Comparison of ENCODE assay signal across 17 cellular contexts in genomic region chr12:101064721-101065120, GRCh38.
DNase-seq lines count a peak whose midpoint lies in the region; ATAC-seq, FAIRE-seq and TF ChIP-seq lines count a peak whose summit lies in the region.
"Had no signal": no experiment of that assay in that cellular context is flagged by ENCODE, and none has a peak within 500 bp of the region (broad histone marks: within the 10 kb centered on the region; RNA-seq: fewer than 3 reads in every experiment).

No MANE protein-coding gene starts in this region.

- H3K79me2 ChIP-seq in mammary epithelial cell (ENCODE audit: insufficient read depth, low read length): no peaks in the 10 kb centered on the region

- no peak for ATAC-seq in HG03469 (IDR thresholded peaks at IDR 0.05; ENCODE audit: unreplicated experiment)
- ATAC-seq: A549, GM23338 had no signal

- intact Hi-C loops in mammary epithelial cell (cut with micrococcal nuclease): no loop called here

- no peak overlapping the region for H2AFZ ChIP-seq in mammary epithelial cell (ENCODE audit: low read depth, low read length)
- H2AFZ ChIP-seq: GM23338 had no signal

- TF ChIP-seq POLR2A in GM12892 (IDR thresholded peaks at IDR 0.05; ENCODE audit: low read depth, low read length): no peak

- H3K36me3 ChIP-seq in mammary epithelial cell (ENCODE audit: insufficient read depth, low read length): no peaks in the 10 kb centered on the region
- H3K36me3 ChIP-seq: BE2C had no signal

- dilution Hi-C loops in mammary epithelial cell (cut with HindIII; ENCODE audit: low sequenced_read_pairs): no loop called here

- no peak overlapping the region for H3K9ac ChIP-seq in mammary epithelial cell (ENCODE audit: insufficient read depth, low read length)

- DNase-seq in NCI-H226: peak; percentile 73
- peak; percentile 80 for DNase-seq in mammary epithelial cell
- peak; percentile 16 for DNase-seq in fibroblast of pulmonary artery (ENCODE audit: low read depth)
- DNase-seq in hypothalamus (lab: John Stamatoyannopoulos, UW): no peak
- no peak for DNase-seq in GM12892 (ENCODE audit: insufficient read length)
- DNase-seq in NCI-H2081 (lab: John Stamatoyannopoulos, UW): no peak
- DNase-seq: BE2C; CD4-positive, alpha-beta memory T cell; COR-L47; DMS53; GF-D8; H7 had no signal

- FAIRE-seq in GM12892 (lab: Jason Lieb, UNC): no peak
- FAIRE-seq: A549, GM18507 had no signal

- H3K27me3 ChIP-seq in mammary epithelial cell (ENCODE audit: insufficient read depth, low read length): no peaks in the 10 kb centered on the region
- H3K27me3 ChIP-seq: BE2C had no signal

- CTCF ChIA-PET in mammary epithelial cell (lab: Charles Lee; ENCODE audit: low non-redundant PET): no interaction called here

- no peaks in the 10 kb centered on the region for H4K20me1 ChIP-seq in mammary epithelial cell (ENCODE audit: insufficient read depth, low read length)

- BruUV-seq in mammary epithelial cell (replicated peaks; lab: Mats Ljungman, UMichigan): no TSS peak

- TF ChIP-seq CTCF in mammary epithelial cell (conservative IDR thresholded peaks at IDR 0.05 in 1 of 2, IDR thresholded peaks at IDR 0.05 in 1 of 2; ENCODE audit: extremely low read depth in 1 of 2, insufficient read depth in 1 of 2, low read depth in 1 of 2, low read length in 2 of 2): no peak
- no peak for TF ChIP-seq CTCF in fibroblast of pulmonary artery (IDR thresholded peaks at IDR 0.05; ENCODE audit: low read length, missing control alignments)

- H3K27ac ChIP-seq in mammary epithelial cell (ENCODE audit: insufficient read depth, low read depth, low read length): no peak overlapping the region
- H3K27ac ChIP-seq: A549, C4-2B had no signal

- H3K4me3 ChIP-seq in mammary epithelial cell (replicated peaks in 1 of 3; ENCODE audit: insufficient read depth in 1 of 3, low read depth in 2 of 3, low read length in 3 of 3) (no peak overlapping the region), fibroblast of pulmonary artery (replicated peaks; ENCODE audit: low read depth, low read length) (no peak overlapping the region)
- H3K4me3 ChIP-seq: A549, GM23338 had no signal

- H3K4me2 ChIP-seq in mammary epithelial cell (ENCODE audit: insufficient read depth, low read depth, low read length): no peak overlapping the region
- H3K4me2 ChIP-seq: A549, GM23338 had no signal

- WGBS in mammary epithelial cell (ENCODE audit: low coverage, missing lambda C conversion rate): 28% methylated on average over 5 of the region's 5 CpGs

- no peaks in the 10 kb centered on the region for H3K9me3 ChIP-seq in mammary epithelial cell (replicated peaks; ENCODE audit: insufficient read depth, low read length)
- H3K9me3 ChIP-seq: BE2C had no signal

- in situ Hi-C loops in mammary epithelial cell (cut with MboI; ENCODE audit: low sequenced_read_pairs in 2 of 2): no loop called here

- peaks cover 3% of the 10 kb centered on the region for H3K4me1 ChIP-seq in mammary epithelial cell (ENCODE audit: insufficient read depth, low read length)
- H3K4me1 ChIP-seq: A549, BE2C had no signal

Comparison
In these comparisons a context has a peak if more than half of its experiments do, and no peak if none do; other contexts are left out.
1. DNase-seq: peak in NCI-H226 (single experiment), mammary epithelial cell (single experiment) and fibroblast of pulmonary artery (single experiment); none in hypothalamus (0 of 51), GM12892 (single experiment) and NCI-H2081 (0 of 2).